2 cellular contexts compared by ENCODE assay signal in the genomic region with DNA sequence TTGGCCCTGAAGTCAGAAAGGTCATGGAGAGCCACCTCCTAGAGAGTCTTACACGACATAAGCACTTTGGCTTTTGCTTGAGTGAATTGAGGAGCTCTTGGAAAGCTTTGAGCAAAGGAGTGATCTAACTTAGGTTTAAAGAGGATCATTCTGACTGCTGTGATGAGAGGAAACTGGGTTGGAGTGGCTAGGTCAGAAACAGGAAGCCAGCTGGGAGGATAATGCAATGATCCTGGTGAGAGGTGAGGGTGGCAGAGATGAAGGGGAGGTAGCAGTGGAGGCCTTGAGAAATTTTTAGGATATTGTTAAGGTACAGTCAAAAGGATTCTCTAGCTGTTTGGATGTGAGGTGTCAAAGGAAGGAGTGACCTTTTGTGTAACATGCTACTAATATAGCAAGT.
TF ChIP-seq lines count a peak whose summit lies in the region.

No MANE protein-coding gene starts in this region.

TF ChIP-seq in HepG2, 621 proteins besides CTCF, POLR2A, EP300 and RAD21:
- TF ChIP-seq TARDBP (CRISPR knock-in tag; IDR thresholded peaks at IDR 0.05), result no peak
- TF ChIP-seq ZSCAN9 (CRISPR knock-in tag; IDR thresholded peaks at IDR 0.05; ENCODE audit: borderline replicate concordance), result no peak
- no peak for TF ChIP-seq AGO1 (IDR thresholded peaks at IDR 0.05; ENCODE audit: low read depth, low read length, poor library complexity, severe bottlenecking)
- no peak for TF ChIP-seq NBN (conservative IDR thresholded peaks at IDR 0.05)
- no peak for TF ChIP-seq ZNF556 (CRISPR knock-in tag; IDR thresholded peaks at IDR 0.05; ENCODE audit: borderline replicate concordance)
- TF ChIP-seq ZNF672 (CRISPR knock-in tag; IDR thresholded peaks at IDR 0.05), result no peak
- TF ChIP-seq ZNF253 (CRISPR knock-in tag; IDR thresholded peaks at IDR 0.05; ENCODE audit: borderline replicate concordance), result no peak
- TF ChIP-seq ATF7-NPFF (CRISPR knock-in tag; IDR thresholded peaks at IDR 0.05; ENCODE audit: low read depth), result no peak

TF ChIP-seq in SK-N-SH, 30 proteins besides CTCF, POLR2A, EP300 and RAD21:
- TF ChIP-seq POLR2AphosphoS5 (IDR thresholded peaks at IDR 0.05; ENCODE audit: low read depth, low read length) (no peak), FOXM1 (IDR thresholded peaks at IDR 0.05; ENCODE audit: low read depth) (no peak), FOSL2 (IDR thresholded peaks at IDR 0.05; ENCODE audit: borderline replicate concordance, low read depth) (no peak), TAF1 (IDR thresholded peaks at IDR 0.05; ENCODE audit: borderline replicate concordance, low read depth, low read length) (no peak), FOXJ3 (CRISPR knock-in tag; IDR thresholded peaks at IDR 0.05) (no peak), GATA2 (CRISPR knock-in tag; IDR thresholded peaks at IDR 0.05) (no peak)
- TF ChIP-seq, protein P1, sequence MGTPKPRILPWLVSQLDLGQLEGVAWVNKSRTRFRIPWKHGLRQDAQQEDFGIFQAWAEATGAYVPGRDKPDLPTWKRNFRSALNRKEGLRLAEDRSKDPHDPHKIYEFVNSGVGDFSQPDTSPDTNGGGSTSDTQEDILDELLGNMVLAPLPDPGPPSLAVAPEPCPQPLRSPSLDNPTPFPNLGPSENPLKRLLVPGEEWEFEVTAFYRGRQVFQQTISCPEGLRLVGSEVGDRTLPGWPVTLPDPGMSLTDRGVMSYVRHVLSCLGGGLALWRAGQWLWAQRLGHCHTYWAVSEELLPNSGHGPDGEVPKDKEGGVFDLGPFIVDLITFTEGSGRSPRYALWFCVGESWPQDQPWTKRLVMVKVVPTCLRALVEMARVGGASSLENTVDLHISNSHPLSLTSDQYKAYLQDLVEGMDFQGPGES (IDR thresholded peaks at IDR 0.05; ENCODE audit: low read depth, low read length), result no peak
